31 cellular contexts compared by ENCODE assay signal in genomic region chr6:88666906-88667305, GRCh38.
"Had no signal": no experiment of that assay in that cellular context is flagged by ENCODE, and none has a peak within 500 bp of the region (broad histone marks: within the 10 kb centered on the region; RNA-seq: fewer than 3 reads in every experiment).

No MANE protein-coding gene starts in this region.

- DNase-seq: activated CD4-positive, alpha-beta T cell treated with anti-CD3 and anti-CD28 coated beads, Interleukin-2, amount 10 ng/mL, durations not matched to agents 24 days and 14 days; activated CD4-positive, alpha-beta T cell treated with anti-CD3 and anti-CD28 coated beads, Interleukin-2, amount 50 U/mL, for 4 hours; activated CD8-positive, alpha-beta T cell treated with anti-CD3 and anti-CD28 coated beads for 36 hours; activated effector memory CD4-positive, alpha-beta T cell treated with anti-CD3 and anti-CD28 coated beads, Interleukin-2, amount 50 U/mL, for 16 hours; activated naive CD4-positive, alpha-beta T cell; activated naive CD4-positive, alpha-beta T cell treated with anti-CD3 and anti-CD28 coated beads, Interleukin-2, amount 50 U/mL, for 16 hours; activated naive CD8-positive, alpha-beta T cell treated with anti-CD3 and anti-CD28 coated beads for 36 hours; activated T-cell treated with anti-CD3 and anti-CD28 coated beads, Interleukin-2, amount 50 U/mL, for 1 hour; activated T-cell treated with anti-CD3 and anti-CD28 coated beads, Interleukin-2, amount 50 U/mL, for 72 hours; amniotic stem cell; aorta; brain microvascular endothelial cell; Karpas-422; KBM-7; MM.1S; MV-4-11; NCI-H1092; NCI-H1436 treated with DMSO at 0.1 percent for 48 hours; NCI-H1694 treated with DMSO at 0.1 percent for 48 hours; NCI-H2029; NCI-H345; NCI-H524 treated with DMSO at 0.1 percent for 48 hours; NK-92 treated with Interleukin-12 subunit alpha and Interleukin-12 subunit beta, amount 100 ng/mL, for 24 hours; PC-9; Right ventricle myocardium superior; SJCRH30 had no signal

- H3K4me3 Mint-ChIP-seq: activated CD4-positive, alpha-beta T cell treated with anti-CD3 and anti-CD28 coated beads, Interleukin-2, amount 10 ng/mL, durations not matched to agents 24 days and 14 days; activated CD8-positive, alpha-beta T cell treated with anti-CD3 and anti-CD28 coated beads for 36 hours; activated naive CD8-positive, alpha-beta T cell treated with anti-CD3 and anti-CD28 coated beads for 36 hours; activated T-cell treated with anti-CD3 and anti-CD28 coated beads, Interleukin-2, amount 50 U/mL, for 72 hours; activated T-helper 17 cell treated with anti-CD3 and anti-CD28 coated beads, Interleukin-2, amount 50 U/mL, for 72 hours; T-helper 1 cell treated with Interleukin-12 subunit alpha and Interleukin-12 subunit beta and Interleukin-4 antibody, amounts not matched to agents 30 μg/mL and 1 μg/mL, for 36 hours; T-helper 2 cell treated with Interferon-gamma antibody and Interleukin-4, amounts not matched to agents 5 μg/mL and 100 μg/mL, for 36 hours had no signal

- H3K4me3 ChIP-seq: cardiac muscle cell, PC-9, SJCRH30, SK-N-MC had no signal

- H3K27me3 ChIP-seq: brain microvascular endothelial cell, cardiac muscle cell, SJCRH30 had no signal

- H3K4me1 ChIP-seq: SJCRH30 had no signal

- H3K27me3 Mint-ChIP-seq: activated CD4-positive, alpha-beta T cell treated with anti-CD3 and anti-CD28 coated beads, Interleukin-2, amount 10 ng/mL, durations not matched to agents 24 days and 14 days; activated CD8-positive, alpha-beta T cell treated with anti-CD3 and anti-CD28 coated beads for 36 hours; activated naive CD8-positive, alpha-beta T cell treated with anti-CD3 and anti-CD28 coated beads for 36 hours; activated T-helper 17 cell treated with anti-CD3 and anti-CD28 coated beads, Interleukin-2, amount 50 U/mL, for 72 hours had no signal

- ATAC-seq: activated CD8-positive, alpha-beta T cell treated with anti-CD3 and anti-CD28 coated beads for 36 hours; activated T-cell treated with anti-CD3 and anti-CD28 coated beads, Interleukin-2, amount 50 U/mL, for 72 hours; activated T-helper 17 cell treated with anti-CD3 and anti-CD28 coated beads, Interleukin-2, amount 50 U/mL, for 72 hours had no signal

- H3K27ac ChIP-seq: brain microvascular endothelial cell, cardiac muscle cell, PC-9, SJCRH30, SK-N-MC had no signal

- H3K36me3 ChIP-seq: brain microvascular endothelial cell, cardiac muscle cell, SJCRH30 had no signal

- H3K27ac Mint-ChIP-seq: activated CD4-positive, alpha-beta T cell treated with anti-CD3 and anti-CD28 coated beads, Interleukin-2, amount 10 ng/mL, durations not matched to agents 24 days and 14 days; activated CD8-positive, alpha-beta T cell treated with anti-CD3 and anti-CD28 coated beads for 36 hours; activated naive CD8-positive, alpha-beta T cell treated with anti-CD3 and anti-CD28 coated beads for 36 hours; activated T-cell treated with anti-CD3 and anti-CD28 coated beads, Interleukin-2, amount 50 U/mL, for 72 hours; activated T-helper 17 cell treated with anti-CD3 and anti-CD28 coated beads, Interleukin-2, amount 50 U/mL, for 72 hours; T-helper 1 cell treated with Interleukin-12 subunit alpha and Interleukin-12 subunit beta and Interleukin-4 antibody, amounts not matched to agents 30 μg/mL and 1 μg/mL, for 36 hours; T-helper 2 cell treated with Interferon-gamma antibody and Interleukin-4, amounts not matched to agents 5 μg/mL and 100 μg/mL, for 36 hours had no signal
